13 cellular contexts compared by ENCODE assay signal in genomic region chr1:214438059-214438458, GRCh38.
DNase-seq lines count a peak whose midpoint lies in the region; ATAC-seq and TF ChIP-seq lines count a peak whose summit lies in the region.
"Had no signal": no experiment of that assay in that cellular context is flagged by ENCODE, and none has a peak within 500 bp of the region (broad histone marks: within the 10 kb centered on the region; RNA-seq: fewer than 3 reads in every experiment).

No MANE protein-coding gene starts in this region.

- no peak for TF ChIP-seq CTCF in Caco-2 (IDR thresholded peaks at IDR 0.05; ENCODE audit: insufficient read depth in 1 of 2, low read depth in 1 of 2, low read length in 1 of 2, severe bottlenecking in 1 of 2, unreplicated experiment in 1 of 2)
- no peak for TF ChIP-seq CTCF in HFFc6 (IDR thresholded peaks at IDR 0.05)
- TF ChIP-seq CTCF in WERI-Rb-1 (IDR thresholded peaks at IDR 0.05; ENCODE audit: low read depth, low read length), result no peak
- no peak for TF ChIP-seq CTCF in left ventricle myocardium inferior (IDR thresholded peaks at IDR 0.05; ENCODE audit: borderline replicate concordance)

- H3K4me1 Mint-ChIP-seq in Caco-2 (ENCODE audit: low read depth, unreplicated experiment) (peaks cover 57% of the 10 kb centered on the region), HFFc6 (ENCODE audit: low read depth) (peaks cover 52% of the 10 kb centered on the region)

- H3K36me3 Mint-ChIP-seq in Caco-2 (ENCODE audit: insufficient read depth, unreplicated experiment) (peaks cover 53% of the 10 kb centered on the region), HFFc6 (ENCODE audit: low read depth) (peaks cover 46% of the 10 kb centered on the region)
- H3K36me3 Mint-ChIP-seq: naive B cell had no signal

- peak overlapping the region; percentile 63 for H3K27ac Mint-ChIP-seq in Caco-2 (ENCODE audit: unreplicated experiment)
- H3K27ac Mint-ChIP-seq in HFFc6, result peak overlapping the region; percentile 96
- H3K27ac Mint-ChIP-seq: naive B cell had no signal

- H3K4me3 Mint-ChIP-seq in Caco-2 (ENCODE audit: unreplicated experiment), result no peak overlapping the region
- H3K4me3 Mint-ChIP-seq in HFFc6, result no peak overlapping the region
- H3K4me3 Mint-ChIP-seq: naive B cell had no signal

- no peaks in the 10 kb centered on the region for H3K9me3 Mint-ChIP-seq in Caco-2 (ENCODE audit: unreplicated experiment)
- H3K9me3 Mint-ChIP-seq in HFFc6, result no peaks in the 10 kb centered on the region
- H3K9me3 Mint-ChIP-seq: naive B cell had no signal

- intact Hi-C loops in Caco-2 (cut with micrococcal nuclease; ENCODE audit: unreplicated experiment) (no loop called here), left ventricle myocardium inferior (cut with micrococcal nuclease) (no loop called here)

- CTCF ChIA-PET in Caco-2 (lab: Charles Lee), result no interaction called here

- H3K4me1 ChIP-seq in Caco-2 (peaks cover 51% of the 10 kb centered on the region), left ventricle myocardium inferior (peaks cover 41% of the 10 kb centered on the region)

- BruUV-seq in Caco-2 (replicated peaks; lab: Mats Ljungman, UMichigan), result no TSS peak

- POLR2A ChIA-PET in Caco-2 (lab: Charles Lee), result no interaction called here

- DNase-seq in Caco-2, result no peak
- DNase-seq in HFFc6, result no peak
- DNase-seq in WERI-Rb-1, result peak; percentile 94
- DNase-seq in left ventricle myocardium inferior, result peak; percentile 16
- no peak for DNase-seq in NOMO-1 (lab: John Stamatoyannopoulos, UW; ENCODE audit: unreplicated experiment in 2 of 2)
- no peak for DNase-seq in NCI-H1436 treated with DMSO at 0.1 percent for 48 hours (lab: John Stamatoyannopoulos, UW)
- DNase-seq: aorta, naive B cell, NCI-H2081 treated with DMSO at 0.1 percent for 48 hours, T1000 had no signal

- H3K27me3 ChIP-seq in Caco-2 (replicated peaks; ENCODE audit: control insufficient read depth, insufficient read depth, low read length) (no peaks in the 10 kb centered on the region), WERI-Rb-1 (ENCODE audit: insufficient read depth, low read depth, severe bottlenecking) (no peaks in the 10 kb centered on the region), left ventricle myocardium inferior (ENCODE audit: low read depth) (no peaks in the 10 kb centered on the region)

- H3K27me3 Mint-ChIP-seq in Caco-2 (ENCODE audit: insufficient read depth, unreplicated experiment) (no peaks in the 10 kb centered on the region), HFFc6 (ENCODE audit: insufficient read depth) (peaks cover 3% of the 10 kb centered on the region)

- H3K36me3 ChIP-seq in Caco-2 (ENCODE audit: control insufficient read depth, insufficient read depth, low read length) (no peaks in the 10 kb centered on the region; the same call in 1 of the 2 replicates), WERI-Rb-1 (no peaks in the 10 kb centered on the region), left ventricle myocardium inferior (no peaks in the 10 kb centered on the region)

- H3K27ac ChIP-seq in WERI-Rb-1 (peak overlapping the region; percentile 80), left ventricle myocardium inferior (replicated peaks) (peak overlapping the region; percentile 6)
- H3K27ac ChIP-seq: C4-2B had no signal

- H3K4me3 ChIP-seq in Caco-2 (ENCODE audit: low read depth, low read length), result no peak overlapping the region
- no peak overlapping the region for H3K4me3 ChIP-seq in WERI-Rb-1 (ENCODE audit: low read depth, low read length)
- no peak overlapping the region for H3K4me3 ChIP-seq in left ventricle myocardium inferior

- ATAC-seq in GM19324 (IDR thresholded peaks at IDR 0.05; ENCODE audit: low FRiP score, unreplicated experiment), result no peak
- no peak for ATAC-seq in HG03442 (IDR thresholded peaks at IDR 0.05; ENCODE audit: unreplicated experiment)

- H3K9me3 ChIP-seq in Caco-2, result no peaks in the 10 kb centered on the region
- H3K9me3 ChIP-seq in WERI-Rb-1 (ENCODE audit: severe bottlenecking), result peaks cover 3% of the 10 kb centered on the region
- H3K9me3 ChIP-seq in left ventricle myocardium inferior (replicated peaks), result no peaks in the 10 kb centered on the region

Comparison
In these comparisons a context has a peak if more than half of its experiments do, and no peak if none do; other contexts are left out.
1. DNase-seq: peak in WERI-Rb-1 (single experiment) and left ventricle myocardium inferior (single experiment); none in Caco-2 (0 of 2), HFFc6 (single experiment), NOMO-1 (0 of 2) and NCI-H1436 treated with DMSO at 0.1 percent for 48 hours (single experiment).